Comparison of ENCODE assay signal across 8 cellular contexts in the genomic region with DNA sequence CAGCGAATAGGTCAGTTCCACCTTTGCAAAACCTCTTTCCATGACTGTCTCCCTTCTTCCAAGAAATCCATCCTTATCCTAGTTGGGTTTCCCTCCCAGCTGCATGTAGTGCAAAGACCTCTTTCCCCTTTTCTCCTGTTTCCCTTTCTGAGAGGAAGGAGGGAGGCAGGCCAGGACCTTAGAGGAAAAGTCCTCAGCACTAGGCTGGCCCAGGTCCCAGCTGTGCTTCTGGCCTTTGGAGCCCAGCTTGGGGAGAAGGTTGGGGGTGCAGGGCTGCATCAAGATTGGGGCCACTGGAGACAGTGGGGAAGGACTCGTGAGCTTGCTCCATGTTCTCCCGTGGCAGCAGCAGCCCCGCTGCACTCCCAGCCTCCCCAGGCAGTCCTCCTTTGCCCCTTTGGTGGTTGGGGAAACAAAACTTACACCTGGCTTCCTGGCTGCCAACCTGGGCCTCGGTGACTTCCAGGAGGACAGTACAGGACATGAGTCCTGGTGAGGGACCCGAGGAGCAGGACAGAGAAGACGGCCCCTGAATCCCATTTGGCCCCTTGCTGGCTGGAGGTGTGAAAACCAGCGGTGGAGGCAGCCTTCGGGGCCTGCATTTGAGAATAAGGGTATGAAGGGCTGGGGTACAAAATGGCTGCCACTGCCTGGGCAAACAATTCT. TPM values are rescaled to one million over a fixed set of nuclear protein-coding genes. Genes with fewer than 3 reads are reported as not detected.
DNase-seq lines count a peak whose midpoint lies in the region; ATAC-seq and TF ChIP-seq lines count a peak whose summit lies in the region.

No MANE protein-coding gene starts in this region.

- no peaks in the 10 kb centered on the region for H3K27me3 Mint-ChIP-seq in activated T-helper 17 cell treated with anti-CD3 and anti-CD28 coated beads, Interleukin-2, amount 50 U/mL, for 72 hours

- H3K27me3 ChIP-seq in HCT116 (ENCODE audit: insufficient read depth, low read length) (no peaks in the 10 kb centered on the region), right cardiac atrium (ENCODE audit: control insufficient read depth, insufficient read depth) (no peaks in the 10 kb centered on the region), skeletal muscle tissue (ENCODE audit: control insufficient read depth in 3 of 3, insufficient read depth in 3 of 3, low read length in 3 of 3) (no peaks in the 10 kb centered on the region)

- RAD21 ChIA-PET in HCT116 (lab: Charles Lee; ENCODE audit: low non-redundant PET in 1 of 2, low total read pairs in 2 of 2, uncharacterized antibody in 2 of 2, unreplicated experiment in 2 of 2) = interaction anchor here (0.9 to 2.1 kb wide), 5 partner anchors 10 to 36 kb away, joined by 3 to 6 read pairs (median 5); a partner anchor contains a TSS

- TSS peak; percentile 50 for BruUV-seq in HCT116 (replicated peaks; lab: Mats Ljungman, UMichigan)

- ATAC-seq in HCT116 (peak; percentile 2; the same call in 1 of the 2 replicates), right cardiac atrium (peak; percentile 0 to 3), HG02981 (IDR thresholded peaks at IDR 0.05; ENCODE audit: unreplicated experiment) (no peak)
- ATAC-seq in activated T-helper 17 cell treated with anti-CD3 and anti-CD28 coated beads, Interleukin-2, amount 50 U/mL, for 72 hours (replicated peaks) = no peak

- H3K4me3 ChIP-seq in HCT116 (replicated peaks in 1 of 2; ENCODE audit: low read depth in 1 of 2, low read length in 2 of 2) (peak overlapping the region; percentile 89 to 97), right cardiac atrium (ENCODE audit: low read length) (peak overlapping the region; percentile 22), skeletal muscle tissue (ENCODE audit: low read length in 3 of 3) (peak overlapping the region; percentile 90 to 91 (median 91))

- H2AFZ ChIP-seq in HCT116 (ENCODE audit: low read depth, low read length, poor library complexity, severe bottlenecking) = no peak overlapping the region

- H3K27ac ChIP-seq in HCT116 (ENCODE audit: low read depth, low read length) (peak overlapping the region; percentile 70), right cardiac atrium (ENCODE audit: low read length) (peak overlapping the region; percentile 44), skeletal muscle tissue (ENCODE audit: low read depth, low read length) (peak overlapping the region; percentile 22)

- H3K9me3 Mint-ChIP-seq in activated T-helper 17 cell treated with anti-CD3 and anti-CD28 coated beads, Interleukin-2, amount 50 U/mL, for 72 hours = no peaks in the 10 kb centered on the region

- H4K20me1 ChIP-seq in HCT116 (ENCODE audit: insufficient read depth) = no peaks in the 10 kb centered on the region

- peak overlapping the region; percentile 92 for H3K4me2 ChIP-seq in HCT116 (ENCODE audit: low read length)

- H3K9me3 ChIP-seq in HCT116 (ENCODE audit: control insufficient read depth in 1 of 2, insufficient read depth in 1 of 2, low read depth in 1 of 2, low read length in 2 of 2) = no peaks in the 10 kb centered on the region
- no peaks in the 10 kb centered on the region for H3K9me3 ChIP-seq in right cardiac atrium (ENCODE audit: control insufficient read depth, low read length)
- H3K9me3 ChIP-seq in skeletal muscle tissue (ENCODE audit: control insufficient read depth in 3 of 3, low read length in 3 of 3) = no peaks in the 10 kb centered on the region

- DNase-seq in HCT116 (ENCODE audit: low read depth, low spot score) (no peak), right cardiac atrium (peak in 1 of 3 donors; percentile 77), GM19240 (ENCODE audit: insufficient read length, low spot score) (no peak), CD1c-positive myeloid dendritic cell (ENCODE audit: extremely low spot score) (no peak), NCI-H345 treated with DMSO at 0.1 percent for 48 hours (lab: John Stamatoyannopoulos, UW; ENCODE audit: unreplicated experiment) (no peak)

- H3K79me2 ChIP-seq in HCT116 (ENCODE audit: insufficient read depth, low read length) = peaks cover 29% of the 10 kb centered on the region

- H3K9me2 ChIP-seq in HCT116 (ENCODE audit: insufficient read depth) = no peaks in the 10 kb centered on the region

- peaks cover 35% of the 10 kb centered on the region for H3K36me3 Mint-ChIP-seq in activated T-helper 17 cell treated with anti-CD3 and anti-CD28 coated beads, Interleukin-2, amount 50 U/mL, for 72 hours (ENCODE audit: low read depth)

- CTCF ChIA-PET in HCT116 (lab: Charles Lee) = interaction anchor here (1.5 to 2.4 kb wide), 5 partner anchors 10 to 36 kb away, joined by 9 to 25 read pairs (median 15); a partner anchor contains a TSS

- H3K4me1 ChIP-seq in HCT116 (ENCODE audit: control insufficient read depth in 1 of 2, insufficient read depth in 2 of 2, low read length in 2 of 2) (peaks cover 23 to 35% of the 10 kb centered on the region in 2 experiments), right cardiac atrium (ENCODE audit: control insufficient read depth, insufficient read depth, low read length) (peaks cover 6% of the 10 kb centered on the region), skeletal muscle tissue (ENCODE audit: control insufficient read depth in 3 of 3, insufficient read depth in 3 of 3, low read length in 3 of 3) (peaks cover 25 to 47% (median 29%) of the 10 kb centered on the region in 3 donors)

- TF ChIP-seq RAD21 in HCT116 (IDR thresholded peaks at IDR 0.05; ENCODE audit: low read depth) = no peak

- peak overlapping the region; percentile 96 for H3K4me3 Mint-ChIP-seq in activated T-helper 17 cell treated with anti-CD3 and anti-CD28 coated beads, Interleukin-2, amount 50 U/mL, for 72 hours

- H3K9ac ChIP-seq in HCT116 (ENCODE audit: low read length) (peak overlapping the region; percentile 99), skeletal muscle tissue (ENCODE audit: low read depth in 1 of 3, low read length in 3 of 3) (peak overlapping the region; percentile 34 to 90 (median 84))

- intact Hi-C loops in HCT116 (cut with micrococcal nuclease) (no loop called here), right cardiac atrium (cut with DNase I) (no loop called here)

- no peak for TF ChIP-seq POLR2A in HCT116 (IDR thresholded peaks at IDR 0.05; ENCODE audit: borderline replicate concordance, extremely low read depth, insufficient read depth, insufficient read length)

- peak overlapping the region; percentile 94 for H3K27ac Mint-ChIP-seq in activated T-helper 17 cell treated with anti-CD3 and anti-CD28 coated beads, Interleukin-2, amount 50 U/mL, for 72 hours

- POLR2A ChIA-PET in HCT116 (lab: Charles Lee) = interaction anchor here (0.8 to 7.0 kb wide), 6 partner anchors 10 to 45 kb away, joined by 3 to 258 read pairs (median 18); a partner anchor contains a TSS

- TF ChIP-seq CTCF in HCT116 (IDR thresholded peaks at IDR 0.05 in 2 of 3, conservative IDR thresholded peaks at IDR 0.05 in 1 of 3; ENCODE audit: borderline replicate concordance in 1 of 3, insufficient read depth in 1 of 3, low read depth in 2 of 3, low read length in 2 of 3) = no peak

- 54% methylated on average over 9 of the region's 9 CpGs for WGBS in right cardiac atrium

- H3K36me3 ChIP-seq in HCT116 (ENCODE audit: control insufficient read depth in 1 of 2, insufficient read depth in 2 of 2, low read length in 2 of 2) = no peaks in the 10 kb centered on the region
- H3K36me3 ChIP-seq in skeletal muscle tissue (ENCODE audit: control insufficient read depth in 3 of 3, insufficient read depth in 3 of 3, low read length in 3 of 3) = peaks cover 8 to 10% (median 9%) of the 10 kb centered on the region in 3 donors

- peaks cover 16% of the 10 kb centered on the region for H3K4me1 Mint-ChIP-seq in activated T-helper 17 cell treated with anti-CD3 and anti-CD28 coated beads, Interleukin-2, amount 50 U/mL, for 72 hours

TF ChIP-seq in HCT116, 20 proteins besides CTCF, POLR2A, EP300 and RAD21 (continues in another document):
- TF ChIP-seq CBX3 (IDR thresholded peaks at IDR 0.05; ENCODE audit: low read depth) = no peak
- TF ChIP-seq YY1 (IDR thresholded peaks at IDR 0.05; ENCODE audit: extremely low read depth, insufficient replicate concordance, low read depth, low read length) = peak; percentile 50
- no peak for TF ChIP-seq CEBPB (IDR thresholded peaks at IDR 0.05; ENCODE audit: low read depth)

RNA-seq across cellular contexts. Expression of a gene that starts 0.5 kb away (rescaled TPM):
- total RNA-seq in HCT116 (2021; ENCODE audit: unreplicated experiment) = 13.5 TPM
- 14.1 and 18.1 TPM in 2 replicates for polyA plus RNA-seq in HCT116 (2012)
- 1 to 10 TPM; 6.1 to 8.5 TPM for total RNA-seq in activated T-helper 17 cell treated with anti-CD3 and anti-CD28 coated beads, Interleukin-2, amount 50 U/mL, for 72 hours
- total RNA-seq in right cardiac atrium = 1 to 10 TPM; 3.5 to 8.2 (median 6.6) TPM
- 6.5 TPM for polyA plus RNA-seq in right cardiac atrium
- 10.4 TPM for total RNA-seq in skeletal muscle tissue

RNA-seq across cellular contexts. Expression of a gene that starts 13.9 kb away (rescaled TPM):
- 58.0 TPM for total RNA-seq in HCT116 (2021; ENCODE audit: unreplicated experiment)
- polyA plus RNA-seq in HCT116 (2012) = 29.6 and 33.0 TPM in 2 replicates
- total RNA-seq in activated T-helper 17 cell treated with anti-CD3 and anti-CD28 coated beads, Interleukin-2, amount 50 U/mL, for 72 hours = 10 to 100 TPM; 45.9 to 66.4 TPM
- 10 to 100 TPM; 37.1 to 42.6 (median 40.6) TPM for total RNA-seq in right cardiac atrium
- 21.2 TPM for polyA plus RNA-seq in right cardiac atrium
- 14.6 TPM for total RNA-seq in skeletal muscle tissue

RNA-seq across cellular contexts. Expression of a gene that starts 26.7 kb away (rescaled TPM):
- total RNA-seq in HCT116 (2021; ENCODE audit: unreplicated experiment) (13.6 TPM), right cardiac atrium (10 to 100 TPM; 11.9 to 14.8 (median 12.6) TPM), skeletal muscle tissue (3.1 TPM)
- 6.1 and 9.5 TPM in 2 replicates for polyA plus RNA-seq in HCT116 (2012)
- total RNA-seq in activated T-helper 17 cell treated with anti-CD3 and anti-CD28 coated beads, Interleukin-2, amount 50 U/mL, for 72 hours = 10 to 100 TPM in 1 of 2 donors, 1 to 10 TPM in 1; 9.8 to 12.6 TPM
- 12.0 TPM for polyA plus RNA-seq in right cardiac atrium

RNA-seq across cellular contexts. Expression of a gene that starts 29.8 kb away (rescaled TPM):
- 197 TPM for total RNA-seq in HCT116 (2021; ENCODE audit: unreplicated experiment)
- 109 and 122 TPM in 2 replicates for polyA plus RNA-seq in HCT116 (2012)
- total RNA-seq in activated T-helper 17 cell treated with anti-CD3 and anti-CD28 coated beads, Interleukin-2, amount 50 U/mL, for 72 hours = 1 to 10 TPM; 3.1 to 6.5 TPM
- 100 to 1,000 TPM in 3 of 4 donors, 10 to 100 TPM in 1; 94.2 to 164 (median 138) TPM for total RNA-seq in right cardiac atrium
- 100 TPM for polyA plus RNA-seq in right cardiac atrium
- 12.0 TPM for total RNA-seq in skeletal muscle tissue

RNA-seq across cellular contexts. Expression of a gene that starts 59.5 kb away (rescaled TPM):
- total RNA-seq in HCT116 (2021; ENCODE audit: unreplicated experiment) (8.2 TPM), right cardiac atrium (10 to 100 TPM; 12.3 to 17.0 (median 14.1) TPM), skeletal muscle tissue (3.1 TPM)
- 8.6 and 8.9 TPM in 2 replicates for polyA plus RNA-seq in HCT116 (2012)
- 100 to 1,000 TPM; 262 to 496 TPM for total RNA-seq in activated T-helper 17 cell treated with anti-CD3 and anti-CD28 coated beads, Interleukin-2, amount 50 U/mL, for 72 hours
- polyA plus RNA-seq in right cardiac atrium = 10.5 TPM

Comparison
In these comparisons a context has a peak if more than half of its experiments do, and no peak if none do; other contexts are left out.
1. ATAC-seq: peak in HCT116 (single experiment) and right cardiac atrium (2 of 2); none in activated T-helper 17 cell treated with anti-CD3 and anti-CD28 coated beads, Interleukin-2, amount 50 U/mL, for 72 hours (single experiment) and HG02981 (single experiment).
2. H3K4me3 ChIP-seq: peak in every context shown above with its lines; median percentile 93 in HCT116; 91 in skeletal muscle tissue; 22 in right cardiac atrium.
3. Peak in every context shown above with its lines, with median percentiles within 50 percentile points of each other: H3K27ac ChIP-seq.